31 cellular contexts compared by ENCODE assay signal in the genomic region with DNA sequence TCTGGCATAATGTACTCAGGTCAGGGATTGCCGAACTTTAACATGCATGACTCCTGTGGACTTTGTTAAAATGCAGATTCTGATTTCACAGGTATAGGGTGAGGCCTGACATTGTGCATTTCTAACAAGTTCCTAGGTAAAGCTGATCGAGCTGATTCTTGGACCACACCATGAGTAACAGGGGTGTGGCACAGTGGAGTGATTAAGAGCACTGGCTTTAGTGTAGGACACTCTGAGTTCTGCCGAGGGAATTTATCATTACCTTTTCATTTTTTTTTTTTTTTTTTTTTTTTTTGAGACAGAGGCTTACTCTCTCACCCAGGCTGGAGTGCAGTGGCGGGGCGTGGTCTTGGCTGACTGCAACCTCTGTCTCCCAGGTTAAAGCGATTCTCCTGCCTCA.
"Had no signal": no experiment of that assay in that cellular context is flagged by ENCODE, and none has a peak within 500 bp of the region (broad histone marks: within the 10 kb centered on the region; RNA-seq: fewer than 3 reads in every experiment).

No MANE protein-coding gene starts in this region.

- H3K4me3 ChIP-seq: ascending aorta, gastrocnemius medialis, hepatocyte, pancreas, prostate gland, sigmoid colon, suprapubic skin, tibial artery had no signal

- H3K79me2 ChIP-seq: hepatocyte had no signal

- H2AFZ ChIP-seq: hepatocyte had no signal

- H3K4me2 ChIP-seq: hepatocyte had no signal

- H3K27me3 ChIP-seq: ascending aorta, gastrocnemius medialis, hepatocyte, pancreas, sigmoid colon, suprapubic skin, tibial artery had no signal

- H3K36me3 ChIP-seq: prostate gland, suprapubic skin had no signal

- H3K27ac ChIP-seq: ascending aorta, gastrocnemius medialis, hepatocyte, pancreas, prostate gland, sigmoid colon, suprapubic skin, tibial artery had no signal

- H3K9me3 ChIP-seq: ascending aorta, gastrocnemius medialis, pancreas, prostate gland, sigmoid colon, suprapubic skin, tibial artery had no signal

- H3K4me1 ChIP-seq: ascending aorta, gastrocnemius medialis, pancreas, prostate gland, sigmoid colon, suprapubic skin, tibial artery had no signal

- H3K4me1 Mint-ChIP-seq: activated CD4-positive, alpha-beta memory T cell treated with anti-CD3 and anti-CD28 coated beads, Interleukin-2, amount 10 ng/mL, durations not matched to agents 7 days and 5 days; activated CD4-positive, alpha-beta T cell treated with anti-CD3 and anti-CD28 coated beads, Interleukin-2, amount 10 ng/mL, durations not matched to agents 24 days and 14 days; activated naive CD4-positive, alpha-beta T cell treated with anti-CD3 and anti-CD28 coated beads, Interleukin-2, amount 10 ng/mL, durations not matched to agents 7 days and 5 days; activated naive CD8-positive, alpha-beta T cell treated with anti-CD3 and anti-CD28 coated beads, Interleukin-2, amount 10 ng/mL, durations not matched to agents 7 days and 5 days; brain; endodermal cell; memory B cell; naive thymus-derived CD8-positive, alpha-beta T cell; neural crest cell; stimulated activated naive B cell treated with anti-CD40 and anti-IgM and Interleukin-4, amounts not matched to agents 10 μg/mL and 1 μg/mL and 100 μg/mL, for 72 hours; T-helper 17 cell had no signal

- H3K9me3 Mint-ChIP-seq: activated CD4-positive, alpha-beta memory T cell treated with anti-CD3 and anti-CD28 coated beads, Interleukin-2, amount 10 ng/mL, durations not matched to agents 7 days and 5 days; activated naive CD4-positive, alpha-beta T cell treated with anti-CD3 and anti-CD28 coated beads, Interleukin-2, amount 10 ng/mL, durations not matched to agents 7 days and 5 days; activated naive CD8-positive, alpha-beta T cell treated with anti-CD3 and anti-CD28 coated beads, Interleukin-2, amount 10 ng/mL, durations not matched to agents 7 days and 5 days; dendritic cell treated with granulocyte-macrophage colony-stimulating factor and Interleukin-4, amounts not matched to agents 40 ng/mL and 50 ng/mL, for 4 days had no signal

- H3K36me3 Mint-ChIP-seq: activated naive CD4-positive, alpha-beta T cell treated with anti-CD3 and anti-CD28 coated beads, Interleukin-2, amount 10 ng/mL, durations not matched to agents 7 days and 5 days; activated naive CD8-positive, alpha-beta T cell treated with anti-CD3 and anti-CD28 coated beads, Interleukin-2, amount 10 ng/mL, durations not matched to agents 7 days and 5 days; memory B cell; naive thymus-derived CD8-positive, alpha-beta T cell; stimulated activated naive B cell treated with anti-CD40 and anti-IgM and Interleukin-4, amounts not matched to agents 10 μg/mL and 1 μg/mL and 100 μg/mL, for 72 hours had no signal

- DNase-seq: activated CD4-positive, alpha-beta memory T cell treated with anti-CD3 and anti-CD28 coated beads, Interleukin-2, amount 10 ng/mL, durations not matched to agents 7 days and 5 days; activated CD4-positive, alpha-beta T cell treated with anti-CD3 and anti-CD28 coated beads, Interleukin-2, amount 10 ng/mL, durations not matched to agents 24 days and 14 days; activated CD4-positive, CD25-positive, alpha-beta regulatory T cell treated with anti-CD3 and anti-CD28 coated beads, Interleukin-2, amount 50 U/mL, for 72 hours; activated CD8-positive, alpha-beta memory T cell treated with anti-CD3 and anti-CD28 coated beads, Interleukin-2, amount 50 U/mL, for 48 hours; activated gamma-delta T cell; activated naive CD4-positive, alpha-beta T cell treated with anti-CD3 and anti-CD28 coated beads, Interleukin-2, amount 10 ng/mL, durations not matched to agents 7 days and 5 days; activated naive CD8-positive, alpha-beta T cell treated with anti-CD3 and anti-CD28 coated beads, Interleukin-2, amount 10 ng/mL, durations not matched to agents 7 days and 5 days; activated T-cell treated with anti-CD3 and anti-CD28 coated beads, Interleukin-2, amount 50 U/mL, for 24 hours; central memory CD4-positive, alpha-beta T cell; endodermal cell; gastrocnemius medialis; glutamatergic neuron; kidney; naive thymus-derived CD8-positive, alpha-beta T cell; nucleus accumbens; pancreas; sigmoid colon; stimulated activated CD4-positive, alpha-beta T cell treated with anti-CD3 and anti-CD28 coated beads, Interleukin-15, amount 100 ng/mL, for 24 hours; stimulated activated CD4-positive, alpha-beta T cell treated with anti-CD3 and anti-CD28 coated beads, Interleukin-2, amount 100 ng/mL, for 24 hours; stimulated activated naive B cell treated with anti-CD40 and anti-IgM and Interleukin-4, amounts not matched to agents 10 μg/mL and 1 μg/mL and 100 μg/mL, for 72 hours; T-helper 17 cell; T1000; tibial artery had no signal

- H3K27ac Mint-ChIP-seq: activated CD4-positive, alpha-beta memory T cell treated with anti-CD3 and anti-CD28 coated beads, Interleukin-2, amount 10 ng/mL, durations not matched to agents 7 days and 5 days; activated CD4-positive, alpha-beta T cell treated with anti-CD3 and anti-CD28 coated beads, Interleukin-2, amount 10 ng/mL, durations not matched to agents 24 days and 14 days; activated naive CD4-positive, alpha-beta T cell treated with anti-CD3 and anti-CD28 coated beads, Interleukin-2, amount 10 ng/mL, durations not matched to agents 7 days and 5 days; activated naive CD8-positive, alpha-beta T cell treated with anti-CD3 and anti-CD28 coated beads, Interleukin-2, amount 10 ng/mL, durations not matched to agents 7 days and 5 days; activated T-cell treated with anti-CD3 and anti-CD28 coated beads, Interleukin-2, amount 50 U/mL, for 24 hours; brain; dendritic cell treated with granulocyte-macrophage colony-stimulating factor and Interleukin-4, amounts not matched to agents 40 ng/mL and 50 ng/mL, for 4 days; endodermal cell; memory B cell; naive thymus-derived CD8-positive, alpha-beta T cell; stimulated activated naive B cell treated with anti-CD40 and anti-IgM and Interleukin-4, amounts not matched to agents 10 μg/mL and 1 μg/mL and 100 μg/mL, for 72 hours; T-helper 17 cell had no signal

- H3K27me3 Mint-ChIP-seq: activated CD4-positive, alpha-beta memory T cell treated with anti-CD3 and anti-CD28 coated beads, Interleukin-2, amount 10 ng/mL, durations not matched to agents 7 days and 5 days; activated naive CD4-positive, alpha-beta T cell treated with anti-CD3 and anti-CD28 coated beads, Interleukin-2, amount 10 ng/mL, durations not matched to agents 7 days and 5 days; activated naive CD8-positive, alpha-beta T cell treated with anti-CD3 and anti-CD28 coated beads, Interleukin-2, amount 10 ng/mL, durations not matched to agents 7 days and 5 days; brain; dendritic cell treated with granulocyte-macrophage colony-stimulating factor and Interleukin-4, amounts not matched to agents 40 ng/mL and 50 ng/mL, for 4 days; T-helper 17 cell had no signal

- H3K4me3 Mint-ChIP-seq: activated CD4-positive, alpha-beta memory T cell treated with anti-CD3 and anti-CD28 coated beads, Interleukin-2, amount 10 ng/mL, durations not matched to agents 7 days and 5 days; activated CD4-positive, alpha-beta T cell treated with anti-CD3 and anti-CD28 coated beads, Interleukin-2, amount 10 ng/mL, durations not matched to agents 24 days and 14 days; activated naive CD4-positive, alpha-beta T cell treated with anti-CD3 and anti-CD28 coated beads, Interleukin-2, amount 10 ng/mL, durations not matched to agents 7 days and 5 days; activated naive CD8-positive, alpha-beta T cell treated with anti-CD3 and anti-CD28 coated beads, Interleukin-2, amount 10 ng/mL, durations not matched to agents 7 days and 5 days; activated T-cell treated with anti-CD3 and anti-CD28 coated beads, Interleukin-2, amount 50 U/mL, for 24 hours; brain; dendritic cell treated with granulocyte-macrophage colony-stimulating factor and Interleukin-4, amounts not matched to agents 40 ng/mL and 50 ng/mL, for 4 days; endodermal cell; memory B cell; naive thymus-derived CD8-positive, alpha-beta T cell; neural crest cell; stimulated activated naive B cell treated with anti-CD40 and anti-IgM and Interleukin-4, amounts not matched to agents 10 μg/mL and 1 μg/mL and 100 μg/mL, for 72 hours; T-helper 17 cell had no signal
